1 cellular context compared by ENCODE assay signal in the genomic region with DNA sequence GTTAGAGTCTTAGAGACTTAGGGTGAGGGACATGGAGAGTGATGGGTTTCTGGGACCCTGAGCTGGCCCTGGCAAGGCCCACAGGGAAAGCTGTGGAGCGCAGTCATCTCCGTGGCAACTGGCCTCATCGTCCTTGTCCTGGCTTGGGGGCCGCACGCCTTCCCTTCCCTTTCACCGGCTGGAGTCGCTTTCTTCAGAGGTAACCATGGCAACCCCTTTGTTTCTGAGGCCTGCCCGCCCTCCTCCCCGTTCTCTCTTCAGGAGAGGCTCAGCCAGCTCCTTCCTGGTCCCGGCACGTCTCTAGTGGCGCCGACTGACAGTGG.
TF ChIP-seq lines count a peak whose summit lies in the region.

No MANE protein-coding gene starts in this region.

TF ChIP-seq in HepG2, 621 proteins besides CTCF, POLR2A, EP300 and RAD21 (continues in another document):
- TF ChIP-seq ZMYM3 (CRISPR knock-in tag; IDR thresholded peaks at IDR 0.05) = no peak
- no peak for TF ChIP-seq ZNF335 (CRISPR knock-in tag; IDR thresholded peaks at IDR 0.05)
- TF ChIP-seq ATM (IDR thresholded peaks at IDR 0.05; ENCODE audit: borderline replicate concordance) = no peak
- TF ChIP-seq, protein P1, sequence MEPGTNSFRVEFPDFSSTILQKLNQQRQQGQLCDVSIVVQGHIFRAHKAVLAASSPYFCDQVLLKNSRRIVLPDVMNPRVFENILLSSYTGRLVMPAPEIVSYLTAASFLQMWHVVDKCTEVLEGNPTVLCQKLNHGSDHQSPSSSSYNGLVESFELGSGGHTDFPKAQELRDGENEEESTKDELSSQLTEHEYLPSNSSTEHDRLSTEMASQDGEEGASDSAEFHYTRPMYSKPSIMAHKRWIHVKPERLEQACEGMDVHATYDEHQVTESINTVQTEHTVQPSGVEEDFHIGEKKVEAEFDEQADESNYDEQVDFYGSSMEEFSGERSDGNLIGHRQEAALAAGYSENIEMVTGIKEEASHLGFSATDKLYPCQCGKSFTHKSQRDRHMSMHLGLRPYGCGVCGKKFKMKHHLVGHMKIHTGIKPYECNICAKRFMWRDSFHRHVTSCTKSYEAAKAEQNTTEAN (CRISPR knock-in tag; conservative IDR thresholded peaks at IDR 0.05) = no peak
- TF ChIP-seq CBX5 (CRISPR knock-in tag; IDR thresholded peaks at IDR 0.05; ENCODE audit: borderline replicate concordance) = no peak
- TF ChIP-seq ARID2 (CRISPR knock-in tag; IDR thresholded peaks at IDR 0.05; ENCODE audit: borderline replicate concordance) = no peak; the same call in 1 of the 2 replicates
- no peak for TF ChIP-seq RBAK (CRISPR knock-in tag; IDR thresholded peaks at IDR 0.05)
- TF ChIP-seq ESRRA (CRISPR knock-in tag; IDR thresholded peaks at IDR 0.05; ENCODE audit: low read depth) = peak; percentile 21; the same call in 1 of the 2 replicates
- TF ChIP-seq ZNF3 (CRISPR knock-in tag; IDR thresholded peaks at IDR 0.05) = no peak
- TF ChIP-seq ZBTB3 (CRISPR knock-in tag; IDR thresholded peaks at IDR 0.05; ENCODE audit: borderline replicate concordance, low read depth) = no peak
- TF ChIP-seq ZNF572 (CRISPR knock-in tag; IDR thresholded peaks at IDR 0.05) = no peak
- peak; percentile 14; the same call in 1 of the 2 replicates for TF ChIP-seq WIZ (CRISPR knock-in tag; IDR thresholded peaks at IDR 0.05)
- 0 out of 2 replicates have a peak, but pooled peaks have one; percentile 54 for TF ChIP-seq ZNF567 (CRISPR knock-in tag; IDR thresholded peaks at IDR 0.05; ENCODE audit: borderline replicate concordance)
- TF ChIP-seq, protein P2, sequence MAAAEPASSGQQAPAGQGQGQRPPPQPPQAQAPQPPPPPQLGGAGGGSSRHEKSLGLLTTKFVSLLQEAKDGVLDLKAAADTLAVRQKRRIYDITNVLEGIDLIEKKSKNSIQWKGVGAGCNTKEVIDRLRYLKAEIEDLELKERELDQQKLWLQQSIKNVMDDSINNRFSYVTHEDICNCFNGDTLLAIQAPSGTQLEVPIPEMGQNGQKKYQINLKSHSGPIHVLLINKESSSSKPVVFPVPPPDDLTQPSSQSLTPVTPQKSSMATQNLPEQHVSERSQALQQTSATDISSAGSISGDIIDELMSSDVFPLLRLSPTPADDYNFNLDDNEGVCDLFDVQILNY (CRISPR knock-in tag; conservative IDR thresholded peaks at IDR 0.05) = no peak
- no peak for TF ChIP-seq POLR2AphosphoS2 (IDR thresholded peaks at IDR 0.05; ENCODE audit: low read depth, low read length)
- no peak for TF ChIP-seq NR0B2 (CRISPR knock-in tag; IDR thresholded peaks at IDR 0.05)
- TF ChIP-seq, protein P3, sequence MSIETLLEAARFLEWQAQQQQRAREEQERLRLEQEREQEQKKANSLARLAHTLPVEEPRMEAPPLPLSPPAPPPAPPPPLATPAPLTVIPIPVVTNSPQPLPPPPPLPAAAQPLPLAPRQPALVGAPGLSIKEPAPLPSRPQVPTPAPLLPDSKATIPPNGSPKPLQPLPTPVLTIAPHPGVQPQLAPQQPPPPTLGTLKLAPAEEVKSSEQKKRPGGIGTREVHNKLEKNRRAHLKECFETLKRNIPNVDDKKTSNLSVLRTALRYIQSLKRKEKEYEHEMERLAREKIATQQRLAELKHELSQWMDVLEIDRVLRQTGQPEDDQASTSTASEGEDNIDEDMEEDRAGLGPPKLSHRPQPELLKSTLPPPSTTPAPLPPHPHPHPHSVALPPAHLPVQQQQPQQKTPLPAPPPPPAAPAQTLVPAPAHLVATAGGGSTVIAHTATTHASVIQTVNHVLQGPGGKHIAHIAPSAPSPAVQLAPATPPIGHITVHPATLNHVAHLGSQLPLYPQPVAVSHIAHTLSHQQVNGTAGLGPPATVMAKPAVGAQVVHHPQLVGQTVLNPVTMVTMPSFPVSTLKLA (IDR thresholded peaks at IDR 0.05) = 0 out of 2 replicates have a peak, but pooled peaks have one; percentile 9
- TF ChIP-seq SPEN (CRISPR knock-in tag; IDR thresholded peaks at IDR 0.05; ENCODE audit: low read depth) = peak; percentile 21
- no peak for TF ChIP-seq SKI (IDR thresholded peaks at IDR 0.05; ENCODE audit: partially characterized antibody)
- no peak for TF ChIP-seq PHF8 (CRISPR knock-in tag; IDR thresholded peaks at IDR 0.05)
- TF ChIP-seq POLR2G (IDR thresholded peaks at IDR 0.05; ENCODE audit: low read depth, low read length) = no peak
- TF ChIP-seq, protein P4, sequence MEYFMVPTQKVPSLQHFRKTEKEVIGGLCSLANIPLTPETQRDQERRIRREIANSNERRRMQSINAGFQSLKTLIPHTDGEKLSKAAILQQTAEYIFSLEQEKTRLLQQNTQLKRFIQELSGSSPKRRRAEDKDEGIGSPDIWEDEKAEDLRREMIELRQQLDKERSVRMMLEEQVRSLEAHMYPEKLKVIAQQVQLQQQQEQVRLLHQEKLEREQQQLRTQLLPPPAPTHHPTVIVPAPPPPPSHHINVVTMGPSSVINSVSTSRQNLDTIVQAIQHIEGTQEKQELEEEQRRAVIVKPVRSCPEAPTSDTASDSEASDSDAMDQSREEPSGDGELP (IDR thresholded peaks at IDR 0.05; ENCODE audit: borderline replicate concordance, low read depth) = 0 out of 2 replicates have a peak, but pooled peaks have one; percentile 18
- peak; percentile 83; the same call in 1 of the 2 replicates for TF ChIP-seq SIN3A (IDR thresholded peaks at IDR 0.05; ENCODE audit: borderline replicate concordance, low read depth, low read length)
- no peak for TF ChIP-seq ZNF20 (CRISPR knock-in tag; IDR thresholded peaks at IDR 0.05)
- TF ChIP-seq, protein P5, sequence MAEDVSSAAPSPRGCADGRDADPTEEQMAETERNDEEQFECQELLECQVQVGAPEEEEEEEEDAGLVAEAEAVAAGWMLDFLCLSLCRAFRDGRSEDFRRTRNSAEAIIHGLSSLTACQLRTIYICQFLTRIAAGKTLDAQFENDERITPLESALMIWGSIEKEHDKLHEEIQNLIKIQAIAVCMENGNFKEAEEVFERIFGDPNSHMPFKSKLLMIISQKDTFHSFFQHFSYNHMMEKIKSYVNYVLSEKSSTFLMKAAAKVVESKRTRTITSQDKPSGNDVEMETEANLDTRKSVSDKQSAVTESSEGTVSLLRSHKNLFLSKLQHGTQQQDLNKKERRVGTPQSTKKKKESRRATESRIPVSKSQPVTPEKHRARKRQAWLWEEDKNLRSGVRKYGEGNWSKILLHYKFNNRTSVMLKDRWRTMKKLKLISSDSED (CRISPR knock-in tag; IDR thresholded peaks at IDR 0.05) = 0 out of 2 replicates have a peak, but pooled peaks have one; percentile 19
- no peak for TF ChIP-seq ZNF367 (CRISPR knock-in tag; IDR thresholded peaks at IDR 0.05; ENCODE audit: borderline replicate concordance)
- TF ChIP-seq, protein P6, sequence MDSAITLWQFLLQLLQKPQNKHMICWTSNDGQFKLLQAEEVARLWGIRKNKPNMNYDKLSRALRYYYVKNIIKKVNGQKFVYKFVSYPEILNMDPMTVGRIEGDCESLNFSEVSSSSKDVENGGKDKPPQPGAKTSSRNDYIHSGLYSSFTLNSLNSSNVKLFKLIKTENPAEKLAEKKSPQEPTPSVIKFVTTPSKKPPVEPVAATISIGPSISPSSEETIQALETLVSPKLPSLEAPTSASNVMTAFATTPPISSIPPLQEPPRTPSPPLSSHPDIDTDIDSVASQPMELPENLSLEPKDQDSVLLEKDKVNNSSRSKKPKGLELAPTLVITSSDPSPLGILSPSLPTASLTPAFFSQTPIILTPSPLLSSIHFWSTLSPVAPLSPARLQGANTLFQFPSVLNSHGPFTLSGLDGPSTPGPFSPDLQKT (CRISPR knock-in tag; IDR thresholded peaks at IDR 0.05; ENCODE audit: borderline replicate concordance) = no peak
- TF ChIP-seq SNAI1 (CRISPR knock-in tag; IDR thresholded peaks at IDR 0.05; ENCODE audit: borderline replicate concordance) = no peak
- peak; percentile 5; the same call in 1 of the 2 replicates for TF ChIP-seq YEATS2 (CRISPR knock-in tag; IDR thresholded peaks at IDR 0.05; ENCODE audit: borderline replicate concordance)
- no peak for TF ChIP-seq KDM5A (IDR thresholded peaks at IDR 0.05; ENCODE audit: borderline replicate concordance, low read length)
- no peak for TF ChIP-seq NAIF1 (CRISPR knock-in tag; IDR thresholded peaks at IDR 0.05; ENCODE audit: borderline replicate concordance)
- TF ChIP-seq MEF2D (CRISPR knock-in tag; IDR thresholded peaks at IDR 0.05) = no peak
- TF ChIP-seq, protein P7, sequence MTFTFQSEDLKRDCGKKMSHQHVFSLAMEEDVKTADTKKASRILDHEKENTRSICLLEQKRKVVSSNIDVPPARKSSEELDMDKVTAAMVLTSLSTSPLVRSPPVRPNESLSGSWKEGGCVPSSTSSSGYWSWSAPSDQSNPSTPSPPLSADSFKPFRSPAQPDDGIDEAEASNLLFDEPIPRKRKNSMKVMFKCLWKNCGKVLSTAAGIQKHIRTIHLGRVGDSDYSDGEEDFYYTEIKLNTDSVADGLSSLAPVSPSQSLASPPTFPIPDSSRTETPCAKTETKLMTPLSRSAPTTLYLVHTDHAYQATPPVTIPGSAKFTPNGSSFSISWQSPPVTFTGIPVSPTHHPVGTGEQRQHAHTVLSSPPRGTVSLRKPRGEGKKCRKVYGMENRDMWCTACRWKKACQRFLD (CRISPR knock-in tag; IDR thresholded peaks at IDR 0.05; ENCODE audit: borderline replicate concordance) = no peak
- peak; percentile 91 for TF ChIP-seq RFX3 (CRISPR knock-in tag; IDR thresholded peaks at IDR 0.05)
- TF ChIP-seq, protein P8, sequence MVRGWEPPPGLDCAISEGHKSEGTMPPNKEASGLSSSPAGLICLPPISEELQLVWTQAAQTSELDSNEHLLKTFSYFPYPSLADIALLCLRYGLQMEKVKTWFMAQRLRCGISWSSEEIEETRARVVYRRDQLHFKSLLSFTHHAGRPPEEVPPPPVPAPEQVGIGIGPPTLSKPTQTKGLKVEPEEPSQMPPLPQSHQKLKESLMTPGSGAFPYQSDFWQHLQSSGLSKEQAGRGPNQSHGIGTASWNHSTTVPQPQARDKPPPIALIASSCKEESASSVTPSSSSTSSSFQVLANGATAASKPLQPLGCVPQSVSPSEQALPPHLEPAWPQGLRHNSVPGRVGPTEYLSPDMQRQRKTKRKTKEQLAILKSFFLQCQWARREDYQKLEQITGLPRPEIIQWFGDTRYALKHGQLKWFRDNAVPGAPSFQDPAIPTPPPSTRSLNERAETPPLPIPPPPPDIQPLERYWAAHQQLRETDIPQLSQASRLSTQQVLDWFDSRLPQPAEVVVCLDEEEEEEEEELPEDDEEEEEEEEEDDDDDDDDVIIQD (CRISPR knock-in tag; IDR thresholded peaks at IDR 0.05; ENCODE audit: low read depth) = no peak
- no peak for TF ChIP-seq GLI4 (CRISPR knock-in tag; IDR thresholded peaks at IDR 0.05; ENCODE audit: borderline replicate concordance)
- TF ChIP-seq SMYD3 (CRISPR knock-in tag; IDR thresholded peaks at IDR 0.05) = no peak
- peak; percentile 90 for TF ChIP-seq RFX1 (IDR thresholded peaks at IDR 0.05)
- TF ChIP-seq BHLHE40 (IDR thresholded peaks at IDR 0.05; ENCODE audit: low read length) = 0 out of 2 replicates have a peak, but pooled peaks have one; percentile 22
- peak; percentile 47; the same call in 1 of the 2 replicates for TF ChIP-seq MTA1 (CRISPR knock-in tag; IDR thresholded peaks at IDR 0.05; ENCODE audit: borderline replicate concordance)
- TF ChIP-seq SUZ12 (IDR thresholded peaks at IDR 0.05; ENCODE audit: low read depth, low read length) = no peak
- TF ChIP-seq ATF2 (CRISPR knock-in tag; IDR thresholded peaks at IDR 0.05) = no peak
- TF ChIP-seq ZNF674 (CRISPR knock-in tag; IDR thresholded peaks at IDR 0.05; ENCODE audit: low read depth) = no peak
- TF ChIP-seq PAX8 (CRISPR knock-in tag; IDR thresholded peaks at IDR 0.05; ENCODE audit: borderline replicate concordance) = peak; percentile 56; the same call in 1 of the 2 replicates
- no peak for TF ChIP-seq HHEX (CRISPR knock-in tag; IDR thresholded peaks at IDR 0.05)
- no peak for TF ChIP-seq ZNF136 (CRISPR knock-in tag; IDR thresholded peaks at IDR 0.05; ENCODE audit: low read depth)
- TF ChIP-seq PPARG (CRISPR knock-in tag; conservative IDR thresholded peaks at IDR 0.05) = no peak
- TF ChIP-seq HNF1A (IDR thresholded peaks at IDR 0.05; ENCODE audit: low read depth) = no peak
- TF ChIP-seq HNF1A (CRISPR knock-in tag; IDR thresholded peaks at IDR 0.05; ENCODE audit: borderline replicate concordance) = no peak
- no peak for TF ChIP-seq ZNF790 (CRISPR knock-in tag; IDR thresholded peaks at IDR 0.05; ENCODE audit: borderline replicate concordance)
- TF ChIP-seq KAT2B (IDR thresholded peaks at IDR 0.05; ENCODE audit: borderline replicate concordance, low read depth, low read length) = no peak
